28 cellular contexts compared by ENCODE assay signal in genomic region chr7:128078309-128078708, GRCh38.
"Had no signal": no experiment of that assay in that cellular context is flagged by ENCODE, and none has a peak within 500 bp of the region (broad histone marks: within the 10 kb centered on the region; RNA-seq: fewer than 3 reads in every experiment).

No MANE protein-coding gene starts in this region.

- H3K36me3 Mint-ChIP-seq: naive B cell had no signal

- H3K4me3 Mint-ChIP-seq: effector memory CD8-positive, alpha-beta T cell; immature natural killer cell; mesothelial cell of epicardium; naive B cell; nephron; neural progenitor cell; stimulated activated memory B cell treated with anti-CD40 and anti-IgM and Interleukin-4, amounts not matched to agents 10 μg/mL and 1 μg/mL and 100 μg/mL, for 72 hours had no signal

- H3K9me3 Mint-ChIP-seq: effector memory CD8-positive, alpha-beta T cell; immature natural killer cell; mesothelial cell of epicardium; naive B cell; nephron; neural progenitor cell; stimulated activated memory B cell treated with anti-CD40 and anti-IgM and Interleukin-4, amounts not matched to agents 10 μg/mL and 1 μg/mL and 100 μg/mL, for 72 hours had no signal

- ATAC-seq: effector memory CD8-positive, alpha-beta T cell; left lobe of liver; sciatic nerve; stimulated activated memory B cell treated with anti-CD40 and anti-IgM and Interleukin-4, amounts not matched to agents 10 μg/mL and 1 μg/mL and 100 μg/mL, for 72 hours; stimulated activated naive CD8-positive, alpha-beta T cell treated with anti-CD3 and anti-CD28 coated beads, Interleukin-15, Interleukin-2, amounts not matched to agents 100 U/mL and 50 U/mL, for 24 hours had no signal

- H3K4me1 Mint-ChIP-seq: immature natural killer cell; stimulated activated memory B cell treated with anti-CD40 and anti-IgM and Interleukin-4, amounts not matched to agents 10 μg/mL and 1 μg/mL and 100 μg/mL, for 72 hours had no signal

- H3K27ac Mint-ChIP-seq: mesothelial cell of epicardium; nephron; neural progenitor cell; stimulated activated memory B cell treated with anti-CD40 and anti-IgM and Interleukin-4, amounts not matched to agents 10 μg/mL and 1 μg/mL and 100 μg/mL, for 72 hours had no signal

- H3K27me3 Mint-ChIP-seq: effector memory CD8-positive, alpha-beta T cell; naive B cell; stimulated activated memory B cell treated with anti-CD40 and anti-IgM and Interleukin-4, amounts not matched to agents 10 μg/mL and 1 μg/mL and 100 μg/mL, for 72 hours had no signal

- DNase-seq: cortex of kidney; effector memory CD8-positive, alpha-beta T cell; erythroblast; esophagus squamous epithelium; foreskin melanocyte; hypothalamus; immature natural killer cell; islet precursor cell; kidney glomerular epithelial cell; mesenchymal stem cell; mucosa of descending colon; naive B cell; nucleus accumbens; stimulated activated CD4-positive, alpha-beta T cell treated with anti-CD3 and anti-CD28 coated beads, Interleukin-2, amount 100 ng/mL, for 24 hours; stimulated activated CD4-positive, alpha-beta T cell treated with anti-CD3 and anti-CD28 coated beads, Interleukin-4, amount 100 ng/mL, for 24 hours; stimulated activated naive CD8-positive, alpha-beta T cell treated with anti-CD3 and anti-CD28 coated beads, Interleukin-15, Interleukin-2, amounts not matched to agents 100 U/mL and 50 U/mL, for 24 hours; substantia nigra; testis; tibial artery; upper lobe of left lung had no signal

- H3K9me3 ChIP-seq: esophagus squamous epithelium, mucosa of descending colon, prostate gland, right atrium auricular region, testis, tibial artery, upper lobe of left lung had no signal
